ENCODE assay signal across 8 cellular contexts in the genomic region with DNA sequence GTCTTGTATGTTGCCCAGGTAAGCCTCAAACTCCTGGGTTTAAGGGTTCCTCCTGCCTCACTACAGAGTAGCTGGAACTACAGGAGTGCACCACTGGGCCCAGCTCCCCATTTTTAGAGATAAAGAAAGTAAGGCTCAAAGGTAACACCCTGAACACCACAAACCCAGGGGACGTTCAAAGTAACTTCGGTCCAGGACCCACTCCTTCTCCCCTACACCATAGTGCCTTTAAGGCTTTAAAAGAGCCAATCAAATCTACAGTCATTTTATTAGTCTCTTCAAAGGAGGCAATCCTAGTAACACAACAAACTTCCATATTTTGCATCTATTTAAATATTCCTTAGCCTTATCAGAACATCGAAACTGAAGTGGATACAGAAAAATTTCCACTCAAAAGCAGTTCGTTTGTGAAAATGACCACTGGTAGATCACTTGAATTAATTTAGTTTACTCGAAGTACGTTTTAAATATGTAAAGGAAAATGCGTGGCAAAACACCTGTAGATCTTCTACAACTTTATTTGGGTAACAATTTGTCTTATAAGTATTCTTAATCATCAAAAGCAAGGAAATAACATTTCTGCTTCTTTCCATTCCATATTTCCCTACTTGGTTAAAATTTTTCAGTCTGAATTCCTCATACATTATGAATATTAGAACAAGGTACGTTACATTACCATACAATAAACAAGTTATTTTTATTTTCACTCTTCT. TPM values are rescaled to one million over a fixed set of nuclear protein-coding genes. Genes with fewer than 3 reads are reported as not detected.
A peak's percentile ranks its signal among the peaks of the same experiment; 100 is the strongest.
DNase-seq lines count a peak whose midpoint lies in the region; ATAC-seq and TF ChIP-seq lines count a peak whose summit lies in the region.

No MANE protein-coding gene starts in this region.

- H2AK5ac ChIP-seq in IMR-90 (ENCODE audit: low read depth, low read length) = peak overlapping the region; percentile 82; the same call in 1 of the 2 replicates

- H2BK120ac ChIP-seq in IMR-90 (ENCODE audit: low read depth, low read length) = peak overlapping the region; percentile 99

- H3K14ac ChIP-seq in IMR-90 (replicated peaks; ENCODE audit: low read depth, low read length) = peak overlapping the region; percentile 99

- no peaks in the 10 kb centered on the region for H3K36me3 Mint-ChIP-seq in CD4-positive, CD25-positive, alpha-beta regulatory T cell

- no peaks in the 10 kb centered on the region for H4K20me1 ChIP-seq in IMR-90 (ENCODE audit: insufficient read depth, low read length)

- peak overlapping the region; percentile 96 for H3K23ac ChIP-seq in IMR-90 (ENCODE audit: low read depth, low read length)

- peaks cover 56% of the 10 kb centered on the region for H3K4me1 ChIP-seq in CD4-positive, CD25-positive, alpha-beta regulatory T cell (ENCODE audit: control insufficient read depth, insufficient read depth, low read length, poor library complexity, severe bottlenecking)
- H3K4me1 ChIP-seq in IMR-90 (ENCODE audit: control insufficient read depth, insufficient read depth, low read length) (peaks cover 3% of the 10 kb centered on the region), adrenal gland (replicated peaks in 1 of 2) (peaks cover 7 to 29% of the 10 kb centered on the region in 2 donors), testis (peaks cover 32% of the 10 kb centered on the region)

- H3K27ac Mint-ChIP-seq in CD4-positive, CD25-positive, alpha-beta regulatory T cell = peak overlapping the region; percentile 84 to 93 (median 91)

- peak overlapping the region; percentile 74 to 93 for H4K8ac ChIP-seq in IMR-90 (ENCODE audit: low read depth in 2 of 2, low read length in 2 of 2)

- H4K91ac ChIP-seq in IMR-90 (ENCODE audit: insufficient read depth, low read depth, low read length) = peak overlapping the region; percentile 97

- DNase-seq in CD4-positive, CD25-positive, alpha-beta regulatory T cell = peak in 1 of 3 donors; percentile 47
- DNase-seq in IMR-90 = no peak
- DNase-seq in adrenal gland = no peak
- DNase-seq in kidney tubule cell (ENCODE audit: low spot score) = peak; percentile 29
- peak; percentile 29 for DNase-seq in testis
- DNase-seq in D341Med (ENCODE audit: low spot score) = no peak
- no peak for DNase-seq in central memory CD4-positive, alpha-beta T cell

- peak overlapping the region; percentile 94 for H2BK5ac ChIP-seq in IMR-90 (ENCODE audit: low read depth, low read length, poor library complexity, severe bottlenecking)

- peak overlapping the region; percentile 98 for H2BK20ac ChIP-seq in IMR-90 (ENCODE audit: low read depth, low read length)

- POLR2A ChIA-PET in IMR-90 (lab: Charles Lee; ENCODE audit: unreplicated experiment) = interaction anchor here (0.5 kb wide), 1 partner anchor 21 kb away, joined by 3 read pairs; no protein-coding TSS in a partner anchor

- peak overlapping the region; percentile 92 to 97 (median 97) for H3K4me3 Mint-ChIP-seq in CD4-positive, CD25-positive, alpha-beta regulatory T cell

- intact Hi-C loops in IMR-90 (cut with micrococcal nuclease) = loop anchor here (2.0 to 10.0 kb wide), 2 partner anchors 286 to 1194 kb away; no protein-coding TSS in a partner anchor
- intact Hi-C loops in adrenal gland (cut with DNase I) = loop anchor here (5.0 to 10.0 kb wide), 4 partner anchors 203 to 358 kb away; no protein-coding TSS in a partner anchor
- intact Hi-C loops in testis (cut with DNase I; ENCODE audit: low total_unique reads) = loop anchor here (5.0 to 10.0 kb wide), 3 partner anchors 264 to 673 kb away; no protein-coding TSS in a partner anchor

- peaks cover 12% of the 10 kb centered on the region for H3K9me1 ChIP-seq in IMR-90 (ENCODE audit: insufficient read depth, low read length)

- H3K9me3 ChIP-seq in CD4-positive, CD25-positive, alpha-beta regulatory T cell (ENCODE audit: control insufficient read depth in 2 of 2, low read length in 2 of 2) = no peaks in the 10 kb centered on the region
- H3K9me3 ChIP-seq in IMR-90 (ENCODE audit: control insufficient read depth, insufficient read depth, low read length) (no peaks in the 10 kb centered on the region), adrenal gland (replicated peaks in 1 of 3) (no peaks in the 10 kb centered on the region), testis (no peaks in the 10 kb centered on the region)

- peak overlapping the region; percentile 100 for H4K5ac ChIP-seq in IMR-90 (ENCODE audit: low read depth, low read length)

- no peaks in the 10 kb centered on the region for H3K27me3 ChIP-seq in CD4-positive, CD25-positive, alpha-beta regulatory T cell (ENCODE audit: control insufficient read depth, insufficient read depth, low read length)
- no peaks in the 10 kb centered on the region for H3K27me3 ChIP-seq in IMR-90 (ENCODE audit: control insufficient read depth, insufficient read depth, low read length)
- H3K27me3 ChIP-seq in adrenal gland = no peaks in the 10 kb centered on the region
- no peaks in the 10 kb centered on the region for H3K27me3 ChIP-seq in testis

- H3K79me1 ChIP-seq in IMR-90 (ENCODE audit: low read depth in 1 of 2, low read length in 2 of 2) = peaks cover 10 to 40% of the 10 kb centered on the region in 2 experiments; a peak in 3 of 4 replicates

- peak overlapping the region; percentile 93 for H3K56ac ChIP-seq in IMR-90 (ENCODE audit: extremely low read depth, insufficient read depth, low read length)

- in situ Hi-C loops in IMR-90 (cut with MboI; ENCODE audit: low sequenced_read_pairs) = loop anchor here (10.0 kb wide), 2 partner anchors 446 to 676 kb away; no protein-coding TSS in a partner anchor

- peak overlapping the region; percentile 86 for H3K4me3 ChIP-seq in CD4-positive, CD25-positive, alpha-beta regulatory T cell (ENCODE audit: low read depth, low read length)
- H3K4me3 ChIP-seq in IMR-90 (ENCODE audit: insufficient read depth, low read depth, low read length) (peak overlapping the region; percentile 77), adrenal gland (peak overlapping the region in 2 of 4 donors; percentile 84 to 93), testis (peak overlapping the region; percentile 90 to 94)

- dilution Hi-C loops in IMR-90 (cut with HindIII; ENCODE audit: low sequenced_read_pairs, unreplicated experiment) = no loop called here

- peak overlapping the region; percentile 38 for H2AFZ ChIP-seq in IMR-90 (replicated peaks; ENCODE audit: low read length, poor library complexity)

- H2AK9ac ChIP-seq in IMR-90 (replicated peaks; ENCODE audit: low read depth, low read length, poor library complexity) = peak overlapping the region; percentile 10

- peak overlapping the region; percentile 92 for H2BK15ac ChIP-seq in IMR-90 (ENCODE audit: low read depth, low read length)

- CTCF ChIA-PET in IMR-90 (lab: Yijun Ruan, JAX) = no interaction called here

- peak overlapping the region; percentile 99 for H3K4me2 ChIP-seq in IMR-90 (ENCODE audit: low read depth, low read length)

- H3K18ac ChIP-seq in IMR-90 (ENCODE audit: low read depth, low read length) = peak overlapping the region; percentile 100

- no peak for TF ChIP-seq CTCF in IMR-90 (conservative IDR thresholded peaks at IDR 0.05; ENCODE audit: low read depth, low read length)
- no peak for TF ChIP-seq CTCF in adrenal gland (IDR thresholded peaks at IDR 0.05)
- no peak for TF ChIP-seq CTCF in testis (IDR thresholded peaks at IDR 0.05)

- TF ChIP-seq POLR2A in IMR-90 (IDR thresholded peaks at IDR 0.05; ENCODE audit: low read depth, low read length) (no peak), adrenal gland (IDR thresholded peaks at IDR 0.05) (no peak), testis (IDR thresholded peaks at IDR 0.05) (no peak)

- H3K4me1 Mint-ChIP-seq in CD4-positive, CD25-positive, alpha-beta regulatory T cell = peaks cover 26 to 66% (median 53%) of the 10 kb centered on the region in 4 donors

- peak overlapping the region; percentile 94 for H3K4ac ChIP-seq in IMR-90 (ENCODE audit: low read depth, low read length)

- H3K9me3 Mint-ChIP-seq in CD4-positive, CD25-positive, alpha-beta regulatory T cell = peaks cover 0 to 2% (median 0%) of the 10 kb centered on the region in 7 donors

- peak overlapping the region; percentile 98 for H3K9ac ChIP-seq in IMR-90 (ENCODE audit: low read depth, low read length)

- H3K27me3 Mint-ChIP-seq in CD4-positive, CD25-positive, alpha-beta regulatory T cell = no peaks in the 10 kb centered on the region

- no peak for TF ChIP-seq RAD21 in IMR-90 (IDR thresholded peaks at IDR 0.05; ENCODE audit: low read length)

- no peaks in the 10 kb centered on the region for H3K36me3 ChIP-seq in CD4-positive, CD25-positive, alpha-beta regulatory T cell (ENCODE audit: control insufficient read depth, insufficient read depth, low read length)
- H3K36me3 ChIP-seq in IMR-90 (ENCODE audit: control insufficient read depth, insufficient read depth, low read length) = 0 out of 2 replicates have a peak, but pooled peaks cover 2% of the 10 kb centered on the region
- no peaks in the 10 kb centered on the region for H3K36me3 ChIP-seq in adrenal gland (replicated peaks in 1 of 2)
- H3K36me3 ChIP-seq in testis (ENCODE audit: low read depth, missing control alignments) = no peaks in the 10 kb centered on the region

- H3K27ac ChIP-seq in CD4-positive, CD25-positive, alpha-beta regulatory T cell (ENCODE audit: insufficient read depth, low read length, poor library complexity, severe bottlenecking) = peak overlapping the region; percentile 98
- H3K27ac ChIP-seq in IMR-90 (ENCODE audit: insufficient read depth, low read length) (peak overlapping the region; percentile 99), adrenal gland (peak overlapping the region; percentile 71 to 100 (median 100)), testis (peak overlapping the region; percentile 99 to 100)

- no peak for ATAC-seq in CD4-positive, CD25-positive, alpha-beta regulatory T cell (ENCODE audit: low read depth in 2 of 2)
- no peak for ATAC-seq in IMR-90 (ENCODE audit: low read depth)
- no peak for ATAC-seq in GM21526 (IDR thresholded peaks at IDR 0.05; ENCODE audit: low FRiP score, unreplicated experiment)

- TSS peak; percentile 41 for BruUV-seq in IMR-90 (replicated peaks; lab: Mats Ljungman, UMichigan)

- WGBS in IMR-90 (ENCODE audit: extremely low coverage in 2 of 2, insufficient read length in 1 of 2), 2 experiments = no CpG with 5 or more reads among the region's 8 CpGs
- WGBS in adrenal gland, 4 donors = 6 to 14% (median 8%) methylated on average over 8 of the region's 8 CpGs
- WGBS in testis, 2 donors = 2 to 3% methylated on average over 8 of the region's 8 CpGs

TF ChIP-seq in IMR-90, 13 proteins besides CTCF, POLR2A, EP300 and RAD21 (continues in another document):
- TF ChIP-seq RCOR1 (IDR thresholded peaks at IDR 0.05; ENCODE audit: insufficient replicate concordance, low read length) (no peak), FOS (IDR thresholded peaks at IDR 0.05; ENCODE audit: low read depth, low read length) (no peak)

RNA-seq across cellular contexts. Expression of a gene that starts 1.8 kb away (rescaled TPM):
- total RNA-seq in CD4-positive, CD25-positive, alpha-beta regulatory T cell = 58.6 TPM
- polyA plus RNA-seq in CD4-positive, CD25-positive, alpha-beta regulatory T cell = 10 to 100 TPM; 16.0 to 28.6 (median 20.8) TPM
- total RNA-seq in IMR-90 (2012; rRNA removed) = 32.3 and 53.3 TPM in 2 replicates
- polyA plus RNA-seq in IMR-90 (2012; rRNA removed) = 7.9 and 9.6 TPM in 2 replicates
- 1.5 and 2.2 TPM in 2 replicates for polyA plus RNA-seq in IMR-90 (2012; cell fraction: cytosol; rRNA removed)
- polyA plus RNA-seq in IMR-90 (2012; cell fraction: nucleus; rRNA removed; ENCODE audit: low replicate concordance) = 1.3 and 8.4 TPM in 2 replicates
- total RNA-seq in adrenal gland = 10 to 100 TPM; 17.1 to 33.3 (median 27.5) TPM
- 10 to 100 TPM in 2 of 3 donors, 1 to 10 TPM in 1; 7.5 to 15.8 (median 11.0) TPM for polyA plus RNA-seq in adrenal gland
- 10 to 100 TPM; 40.2 to 45.3 TPM for total RNA-seq in testis
- 14.3 TPM for polyA plus RNA-seq in testis (ENCODE audit: insufficient read depth, low read depth, low replicate concordance)

Comparison
In these comparisons a context has a peak if more than half of its experiments do, and no peak if none do; other contexts are left out.
1. DNase-seq: peak in kidney tubule cell (single experiment) and testis (single experiment); none in IMR-90 (single experiment), adrenal gland (0 of 7), D341Med (single experiment) and central memory CD4-positive, alpha-beta T cell (single experiment).
2. Peak in every context shown above with its lines, with median percentiles within 50 percentile points of each other: H3K27ac ChIP-seq.